In the genomic region with DNA sequence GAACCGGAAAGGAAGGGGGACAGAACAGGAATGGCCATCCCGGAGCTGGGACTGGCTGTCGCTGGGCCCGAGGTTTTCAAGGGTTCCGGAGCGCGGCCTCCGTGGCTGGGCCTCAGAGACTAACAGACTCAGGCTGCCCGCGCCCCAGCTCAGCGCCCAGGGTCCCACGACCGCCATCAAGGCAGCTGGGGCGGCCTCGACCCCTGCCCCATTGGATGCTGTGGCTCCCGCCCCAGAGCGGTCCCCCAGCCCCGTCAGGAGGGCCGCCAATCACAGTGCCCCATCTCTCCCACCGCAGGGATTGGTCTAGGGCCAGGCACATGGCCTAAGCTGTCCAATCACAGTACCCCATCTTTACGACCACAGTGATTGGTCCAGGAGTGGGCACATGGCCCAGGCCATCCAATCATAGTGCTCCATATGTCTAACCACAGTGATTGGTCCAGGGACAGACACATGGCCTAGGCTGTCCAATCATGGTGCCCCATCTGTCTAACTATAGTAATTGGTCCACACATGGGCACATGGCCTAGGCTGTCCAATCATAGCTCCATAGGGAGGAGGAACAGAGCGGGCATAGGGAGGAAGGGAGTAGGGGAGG, we compare ENCODE assay signal across 8 cellular contexts.
DNase-seq lines count a peak whose midpoint lies in the region; ATAC-seq and TF ChIP-seq lines count a peak whose summit lies in the region.

No MANE protein-coding gene starts in this region.

- peaks cover 0 to 9% of the 10 kb centered on the region in 2 donors for H3K4me1 ChIP-seq in right atrium auricular region

- peaks cover 4% of the 10 kb centered on the region for H3K27me3 Mint-ChIP-seq in activated CD4-positive, alpha-beta T cell treated with anti-CD3 and anti-CD28 coated beads for 36 hours

- H3K36me3 Mint-ChIP-seq in activated CD4-positive, alpha-beta T cell treated with anti-CD3 and anti-CD28 coated beads for 36 hours (ENCODE audit: low read depth) = no peaks in the 10 kb centered on the region

- no peaks in the 10 kb centered on the region for H3K9me3 ChIP-seq in right atrium auricular region

- no peak overlapping the region for H3K27ac Mint-ChIP-seq in activated CD4-positive, alpha-beta T cell treated with anti-CD3 and anti-CD28 coated beads for 36 hours

- H3K4me3 Mint-ChIP-seq in activated CD4-positive, alpha-beta T cell treated with anti-CD3 and anti-CD28 coated beads for 36 hours = no peak overlapping the region

- ATAC-seq in activated CD4-positive, alpha-beta T cell treated with anti-CD3 and anti-CD28 coated beads for 36 hours = peak; percentile 95
- peak; percentile 89 for ATAC-seq in stimulated activated naive CD8-positive, alpha-beta T cell treated with anti-CD3 and anti-CD28 coated beads, Interleukin-15, Interleukin-2, amounts not matched to agents 100 U/mL and 50 U/mL, for 24 hours
- ATAC-seq in HG03378 (IDR thresholded peaks at IDR 0.05; ENCODE audit: unreplicated experiment) = no peak
- no peak for ATAC-seq in HG02840 (IDR thresholded peaks at IDR 0.05; ENCODE audit: low FRiP score, unreplicated experiment)

- DNase-seq in activated CD4-positive, alpha-beta T cell treated with anti-CD3 and anti-CD28 coated beads for 36 hours = peak; percentile 61
- no peak for DNase-seq in activated CD4-positive, alpha-beta T cell treated with anti-CD3 and anti-CD28 coated beads for 1 hour
- DNase-seq in activated CD4-positive, alpha-beta T cell treated with anti-CD3 and anti-CD28 coated beads, Interleukin-2, amount 50 U/mL, for 48 hours = peak; percentile 31 to 53
- DNase-seq in right atrium auricular region (ENCODE audit: low spot score) (peak; percentile 67), ecto neural progenitor cell (ENCODE audit: low spot score) (no peak)
- DNase-seq in stimulated activated naive CD8-positive, alpha-beta T cell treated with anti-CD3 and anti-CD28 coated beads, Interleukin-15, Interleukin-2, amounts not matched to agents 100 U/mL and 50 U/mL, for 24 hours = peak; percentile 33

- intact Hi-C loops in activated CD4-positive, alpha-beta T cell treated with anti-CD3 and anti-CD28 coated beads for 36 hours (cut with DNase I, micrococcal nuclease) = loop anchor here in 1 of 2 experiments (2.0 kb wide), 1 partner anchor 381 kb away; no protein-coding TSS in a partner anchor

- peak overlapping the region in 1 of 2 donors; percentile 46 for H3K27ac ChIP-seq in right atrium auricular region

- no peaks in the 10 kb centered on the region for H3K9me3 Mint-ChIP-seq in activated CD4-positive, alpha-beta T cell treated with anti-CD3 and anti-CD28 coated beads for 36 hours (ENCODE audit: low read depth)

- no peaks in the 10 kb centered on the region for H3K36me3 ChIP-seq in right atrium auricular region

- no peak for TF ChIP-seq CTCF in right atrium auricular region (IDR thresholded peaks at IDR 0.05)

- CTCF ChIA-PET in activated CD4-positive, alpha-beta T cell treated with anti-CD3 and anti-CD28 coated beads for 36 hours (lab: Charles Lee) = interaction anchor here (0.6 kb wide), 2 partner anchors 13 to 111 kb away, joined by 3 read pairs; no protein-coding TSS in a partner anchor

- no peaks in the 10 kb centered on the region for H3K4me1 Mint-ChIP-seq in activated CD4-positive, alpha-beta T cell treated with anti-CD3 and anti-CD28 coated beads for 36 hours

- POLR2A ChIA-PET in activated CD4-positive, alpha-beta T cell treated with anti-CD3 and anti-CD28 coated beads for 36 hours (lab: Charles Lee) = no interaction called here

- H3K4me3 ChIP-seq in right atrium auricular region = peak overlapping the region in 1 of 2 donors; percentile 37

- H3K27me3 ChIP-seq in right atrium auricular region = no peaks in the 10 kb centered on the region

Comparison
In these comparisons a context has a peak if more than half of its experiments do, and no peak if none do; other contexts are left out.
1. DNase-seq: peak in activated CD4-positive, alpha-beta T cell treated with anti-CD3 and anti-CD28 coated beads for 36 hours (single experiment), activated CD4-positive, alpha-beta T cell treated with anti-CD3 and anti-CD28 coated beads, Interleukin-2, amount 50 U/mL, for 48 hours (2 of 2), right atrium auricular region (single experiment) and stimulated activated naive CD8-positive, alpha-beta T cell treated with anti-CD3 and anti-CD28 coated beads, Interleukin-15, Interleukin-2, amounts not matched to agents 100 U/mL and 50 U/mL, for 24 hours (single experiment); none in activated CD4-positive, alpha-beta T cell treated with anti-CD3 and anti-CD28 coated beads for 1 hour (single experiment) and ecto neural progenitor cell (single experiment).
2. ATAC-seq: peak in activated CD4-positive, alpha-beta T cell treated with anti-CD3 and anti-CD28 coated beads for 36 hours (single experiment) and stimulated activated naive CD8-positive, alpha-beta T cell treated with anti-CD3 and anti-CD28 coated beads, Interleukin-15, Interleukin-2, amounts not matched to agents 100 U/mL and 50 U/mL, for 24 hours (single experiment); none in HG03378 (single experiment) and HG02840 (single experiment).